In the genomic region with DNA sequence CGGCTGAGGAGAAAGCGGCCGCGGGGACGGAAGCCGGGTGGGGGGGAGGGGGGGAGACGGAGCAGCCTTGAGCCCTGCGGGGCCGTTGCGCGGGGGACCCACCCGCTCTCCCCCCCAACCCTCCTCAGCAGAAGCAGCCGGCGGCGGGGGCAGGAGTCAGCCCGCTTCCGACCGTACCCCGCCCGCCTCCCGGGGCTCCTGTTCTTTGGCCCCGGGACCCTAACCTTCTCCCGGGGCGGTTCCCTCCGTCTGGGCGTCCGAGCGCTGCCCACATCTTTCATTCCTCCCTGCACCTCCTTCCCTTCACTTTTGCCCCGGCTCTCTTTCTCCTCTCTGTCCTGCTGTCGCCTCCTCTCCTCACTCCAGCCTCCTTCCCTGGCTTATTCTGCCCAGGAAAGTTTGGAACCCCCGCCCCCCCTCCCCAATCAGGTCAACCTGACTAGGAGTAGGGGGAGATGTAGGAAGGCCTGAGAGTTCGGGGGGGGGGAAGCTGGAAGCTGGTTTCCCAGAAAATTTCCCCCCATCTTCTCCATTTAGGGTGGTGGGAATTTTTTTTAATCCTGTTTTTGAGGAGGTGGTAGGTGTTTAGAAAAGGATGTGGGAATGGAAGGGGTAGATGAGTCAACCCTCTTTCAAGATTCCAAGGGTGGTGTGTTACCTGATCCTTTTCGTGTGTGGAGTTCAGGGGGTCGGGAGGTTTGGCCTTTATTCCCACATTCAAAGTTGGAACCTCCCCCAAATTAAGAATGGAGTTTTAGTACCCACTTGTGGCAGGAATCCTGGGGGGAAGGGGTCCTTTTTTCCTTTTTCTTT, we compare ENCODE assay signal across 8 cellular contexts. TPM values are rescaled to one million over a fixed set of nuclear protein-coding genes. Genes with fewer than 3 reads are reported as not detected.
DNase-seq lines count a peak whose midpoint lies in the region; ATAC-seq, FAIRE-seq and TF ChIP-seq lines count a peak whose summit lies in the region.

No MANE protein-coding gene starts in this region.

- DNase-seq in Caco-2 (peak in 1 of 2 experiments; percentile 58), HAP-1 (ENCODE audit: low spot score in 2 of 2) (peak in 1 of 2 experiments; percentile 24), RWPE2 (ENCODE audit: low spot score) (no peak), fibroblast of the aortic adventitia (ENCODE audit: low read depth) (no peak), pancreas (no peak), GM12891 (ENCODE audit: insufficient read length, low spot score) (no peak), AG08395 (ENCODE audit: low spot score) (no peak)

- H3K4me1 Mint-ChIP-seq in Caco-2 (ENCODE audit: low read depth, unreplicated experiment) = peaks cover 32% of the 10 kb centered on the region

- H3K36me3 ChIP-seq in Caco-2 (ENCODE audit: control insufficient read depth, insufficient read depth, low read length) = peaks cover 5% of the 10 kb centered on the region; the same call in 1 of the 2 replicates
- H3K36me3 ChIP-seq in HAP-1 (replicated peaks) = no peaks in the 10 kb centered on the region
- H3K36me3 ChIP-seq in RWPE2 (ENCODE audit: low read depth) = peaks cover 24% of the 10 kb centered on the region
- H3K36me3 ChIP-seq in pancreas = no peaks in the 10 kb centered on the region

- H3K4me3 ChIP-seq in Caco-2 (ENCODE audit: low read depth, low read length) (peak overlapping the region; percentile 87), HAP-1 (peak overlapping the region; percentile 77), RWPE2 (ENCODE audit: severe bottlenecking) (peak overlapping the region; percentile 77), fibroblast of the aortic adventitia (ENCODE audit: low read depth, low read length) (peak overlapping the region; percentile 85), pancreas (peak overlapping the region; percentile 71 to 97 (median 76))

- H3K36me3 Mint-ChIP-seq in Caco-2 (ENCODE audit: insufficient read depth, unreplicated experiment) = peaks cover 34% of the 10 kb centered on the region

- no peak for TF ChIP-seq POLR2A in GM12891 (IDR thresholded peaks at IDR 0.05; ENCODE audit: low read depth, low read length)

- no peaks in the 10 kb centered on the region for H3K9me3 Mint-ChIP-seq in Caco-2 (ENCODE audit: unreplicated experiment)

- H3K27me3 ChIP-seq in Caco-2 (replicated peaks; ENCODE audit: control insufficient read depth, insufficient read depth, low read length) (no peaks in the 10 kb centered on the region), HAP-1 (ENCODE audit: low read depth) (no peaks in the 10 kb centered on the region; the same call in 1 of the 2 replicates), RWPE2 (ENCODE audit: insufficient read depth, poor library complexity, severe bottlenecking) (no peaks in the 10 kb centered on the region), pancreas (no peaks in the 10 kb centered on the region)

- intact Hi-C loops in Caco-2 (cut with micrococcal nuclease; ENCODE audit: unreplicated experiment) = loop anchor here (1.0 to 10.0 kb wide), 11 partner anchors 20 to 295 kb away; partner anchors contain the start of genes IFT20 and TNFAIP1
- intact Hi-C loops in pancreas (cut with DNase I) = loop anchor here in 1 of 3 donors (10.0 kb wide), 1 partner anchor 183 kb away; no protein-coding TSS in a partner anchor

- POLR2A ChIA-PET in Caco-2 (lab: Charles Lee) = interaction anchor here (0.7 to 2.3 kb wide), 17 partner anchors 11 to 315 kb away, joined by 3 to 25 read pairs (median 8); partner anchors contain the start of genes IFT20, POLDIP2 and TNFAIP1

- ATAC-seq in RWPE2 (ENCODE audit: low read depth) (no peak), pancreas (peak; percentile 2 to 5 (median 4)), HG02970 (IDR thresholded peaks at IDR 0.05; ENCODE audit: low FRiP score, unreplicated experiment) (no peak)

- 1 to 8% methylated on average over 7 to 28 of the region's 34 CpGs for WGBS in pancreas, 2 donors

- in situ Hi-C loops in HAP-1 (cut with MboI; ENCODE audit: low sequenced_read_pairs) = loop anchor here (25.0 kb wide), 2 partner anchors 230 to 370 kb away; partner anchors contain the start of genes NOS2 and SLC46A1

- no peaks in the 10 kb centered on the region for H3K27me3 Mint-ChIP-seq in Caco-2 (ENCODE audit: insufficient read depth, unreplicated experiment)

- FAIRE-seq in pancreas (lab: Jason Lieb, UNC) = no peak
- FAIRE-seq in GM12891 (lab: Jason Lieb, UNC) = no peak

- peak overlapping the region; percentile 93 for H3K27ac Mint-ChIP-seq in Caco-2 (ENCODE audit: unreplicated experiment)

- peak overlapping the region; percentile 79 for H3K27ac ChIP-seq in RWPE2 (ENCODE audit: poor library complexity, severe bottlenecking)
- H3K27ac ChIP-seq in pancreas = peak overlapping the region; percentile 76 to 84 (median 80)

- peak overlapping the region; percentile 99 for H3K4me3 Mint-ChIP-seq in Caco-2 (ENCODE audit: unreplicated experiment)

- no TSS peak for BruUV-seq in Caco-2 (replicated peaks; lab: Mats Ljungman, UMichigan)

- H3K4me1 ChIP-seq in Caco-2 (peaks cover 40% of the 10 kb centered on the region), HAP-1 (peaks cover 28% of the 10 kb centered on the region), RWPE2 (ENCODE audit: insufficient read depth, poor library complexity, severe bottlenecking) (peaks cover 46% of the 10 kb centered on the region), pancreas (peaks cover 6 to 38% (median 24%) of the 10 kb centered on the region in 3 donors)

- CTCF ChIA-PET in Caco-2 (lab: Charles Lee) = interaction anchor here (0.6 to 1.6 kb wide), 13 partner anchors 12 to 373 kb away, joined by 3 to 15 read pairs (median 5); partner anchors contain the start of genes LYRM9 and TMEM97

- TF ChIP-seq CTCF in Caco-2 (IDR thresholded peaks at IDR 0.05; ENCODE audit: insufficient read depth in 1 of 2, low read depth in 1 of 2, low read length in 1 of 2, severe bottlenecking in 1 of 2, unreplicated experiment in 1 of 2) (no peak), RWPE2 (IDR thresholded peaks at IDR 0.05; ENCODE audit: poor library complexity, severe bottlenecking) (no peak), fibroblast of the aortic adventitia (IDR thresholded peaks at IDR 0.05; ENCODE audit: insufficient read depth, low read length) (no peak), pancreas (IDR thresholded peaks at IDR 0.05) (no peak)

- H3K9me3 ChIP-seq in Caco-2 (no peaks in the 10 kb centered on the region), HAP-1 (no peaks in the 10 kb centered on the region), RWPE2 (ENCODE audit: severe bottlenecking) (no peaks in the 10 kb centered on the region), pancreas (no peaks in the 10 kb centered on the region)

TF ChIP-seq in GM12891, 5 proteins besides CTCF, POLR2A, EP300 and RAD21:
- TF ChIP-seq SPI1 (IDR thresholded peaks at IDR 0.05; ENCODE audit: low read depth, low read length) (no peak), POU2F2 (IDR thresholded peaks at IDR 0.05; ENCODE audit: low read depth, low read length) (no peak), PAX5 (IDR thresholded peaks at IDR 0.05; ENCODE audit: insufficient read depth, low read length, severe bottlenecking) (no peak), POLR2AphosphoS5 (IDR thresholded peaks at IDR 0.05; ENCODE audit: low read depth, low read length) (no peak), TAF1 (IDR thresholded peaks at IDR 0.05; ENCODE audit: low read depth, low read length) (no peak)

RNA-seq across cellular contexts. Expression of gene NLK, which starts 0.4 kb away (rescaled TPM):
- total RNA-seq in Caco-2 (2022) (84.5 and 87.3 TPM in 2 replicates), fibroblast of the aortic adventitia (ENCODE audit: low replicate concordance) (7.1 and 12.2 TPM in 2 replicates), pancreas (10 to 100 TPM in 5 of 6 donors, 1 to 10 TPM in 1; 9.8 to 16.7 (median 14.8) TPM)
- 10 to 100 TPM; 11.6 to 12.2 TPM for polyA plus RNA-seq in pancreas
- polyA plus RNA-seq in GM12891 (2012; ENCODE audit: low read depth, missing spikeins) = 8.0 TPM

Comparison
In these comparisons a context has a peak if more than half of its experiments do, and no peak if none do; other contexts are left out.
1. ATAC-seq: peak in pancreas (4 of 4); none in RWPE2 (single experiment) and HG02970 (single experiment).
2. Peak in every context shown above with its lines, with median percentiles within 50 percentile points of each other: H3K4me3 ChIP-seq.